In the genomic region with DNA sequence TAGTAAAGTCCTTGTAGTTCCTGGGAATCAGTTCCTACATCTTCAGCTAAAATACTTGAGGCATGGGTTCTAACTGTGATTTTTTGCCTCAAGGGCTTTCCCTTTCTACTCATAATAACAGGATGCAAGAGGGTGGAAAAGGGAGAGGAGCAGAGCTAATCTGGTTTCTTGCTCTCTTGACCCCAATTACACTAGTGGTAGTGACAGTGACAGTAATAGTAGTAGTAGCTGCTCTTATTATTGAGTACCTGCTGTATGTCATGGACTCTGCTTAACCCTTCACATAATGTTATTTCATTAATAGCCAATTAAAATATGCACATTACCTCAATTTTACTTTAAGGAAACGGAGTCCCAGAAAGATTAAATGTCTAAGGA, we compare ENCODE assay signal across 13 cellular contexts.
DNase-seq lines count a peak whose midpoint lies in the region; ATAC-seq and TF ChIP-seq lines count a peak whose summit lies in the region.
"Had no signal": no experiment of that assay in that cellular context is flagged by ENCODE, and none has a peak within 500 bp of the region (broad histone marks: within the 10 kb centered on the region; RNA-seq: fewer than 3 reads in every experiment).

No MANE protein-coding gene starts in this region.

- no peaks in the 10 kb centered on the region for H3K27me3 ChIP-seq in hepatocyte
- peaks cover 7% of the 10 kb centered on the region; the same call in 1 of the 2 replicates for H3K27me3 ChIP-seq in PC-3 (ENCODE audit: low read length)

- in situ Hi-C loops in GM13976 (cut with MboI; ENCODE audit: low sequenced_read_pairs, unreplicated experiment) = no loop called here

- no peak overlapping the region for H3K9ac ChIP-seq in PC-3 (ENCODE audit: low read length)
- H3K9ac ChIP-seq: SK-N-SH had no signal

- TF ChIP-seq CTCF in hepatocyte (IDR thresholded peaks at IDR 0.05; ENCODE audit: poor library complexity) (no peak), PC-3 (conservative IDR thresholded peaks at IDR 0.05; ENCODE audit: low read depth, low read length) (no peak), GM13976 (IDR thresholded peaks at IDR 0.05; ENCODE audit: borderline replicate concordance, control extremely low read depth, extremely low read depth, insufficient read depth, missing control alignments) (no peak)

- H2AFZ ChIP-seq in hepatocyte (no peak overlapping the region), PC-3 (ENCODE audit: low read length) (no peak overlapping the region)
- H2AFZ ChIP-seq: GM23338 had no signal

- POLR2A ChIA-PET in PC-3 (lab: Charles Lee; ENCODE audit: unreplicated experiment) = no interaction called here

- H3K9me3 ChIP-seq in hepatocyte (ENCODE audit: low read depth) (no peaks in the 10 kb centered on the region), PC-3 (ENCODE audit: low read length) (no peaks in the 10 kb centered on the region)
- H3K9me3 ChIP-seq: SK-N-SH had no signal

- H3K79me2 ChIP-seq in hepatocyte (no peaks in the 10 kb centered on the region), PC-3 (ENCODE audit: low read length) (no peaks in the 10 kb centered on the region)

- intact Hi-C loops in PC-3 (cut with micrococcal nuclease) (no loop called here), left ventricle myocardium superior (cut with micrococcal nuclease) (no loop called here)

- ATAC-seq in GM18505 (IDR thresholded peaks at IDR 0.05; ENCODE audit: unreplicated experiment) (peak; percentile 18), GM21515 (IDR thresholded peaks at IDR 0.05; ENCODE audit: unreplicated experiment) (peak; percentile 17), HG03095 (IDR thresholded peaks at IDR 0.05; ENCODE audit: unreplicated experiment) (peak; percentile 18), GM19328 (IDR thresholded peaks at IDR 0.05; ENCODE audit: unreplicated experiment) (no peak), PC-3 (no peak), left ventricle myocardium superior (no peak)
- ATAC-seq: GM23338 had no signal

- H3K27ac ChIP-seq in hepatocyte (peak overlapping the region; percentile 75), PC-3 (ENCODE audit: low read length) (no peak overlapping the region)
- H3K27ac ChIP-seq: coronary artery had no signal

- H3F3A ChIP-seq in PC-3 (ENCODE audit: low read length, unreplicated experiment) = no peaks in the 10 kb centered on the region

- H3K4me3 ChIP-seq in hepatocyte = no peak overlapping the region
- no peak overlapping the region for H3K4me3 ChIP-seq in PC-3 (ENCODE audit: low read length)
- H3K4me3 ChIP-seq: coronary artery, GM23338 had no signal

- no peak overlapping the region for H3K4me2 ChIP-seq in hepatocyte
- H3K4me2 ChIP-seq in PC-3 (ENCODE audit: low read length) = no peak overlapping the region
- H3K4me2 ChIP-seq: GM23338, SK-N-SH had no signal

- H4K20me1 ChIP-seq in hepatocyte (ENCODE audit: insufficient read depth, poor library complexity, severe bottlenecking) = no peaks in the 10 kb centered on the region
- no peaks in the 10 kb centered on the region for H4K20me1 ChIP-seq in PC-3 (ENCODE audit: low read length)

- DNase-seq in hepatocyte (ENCODE audit: low spot score) (no peak), PC-3 (no peak), GM13976 (ENCODE audit: low spot score) (no peak), left ventricle myocardium superior (no peak)
- DNase-seq: activated naive CD4-positive, alpha-beta T cell treated with Interleukin-2 at 50 U/mL for 16 hours; NCI-H1436 treated with DMSO at 0.1 percent for 48 hours; SK-N-SH had no signal

- H3K36me3 ChIP-seq in hepatocyte (replicated peaks; ENCODE audit: insufficient read depth, low read depth) (no peaks in the 10 kb centered on the region), PC-3 (ENCODE audit: low read depth, low read length) (no peaks in the 10 kb centered on the region)

- no peaks in the 10 kb centered on the region for H3K9me2 ChIP-seq in hepatocyte (replicated peaks; ENCODE audit: insufficient read depth)
- H3K9me2 ChIP-seq in PC-3 (replicated peaks; ENCODE audit: low read length) = no peaks in the 10 kb centered on the region
- H3K9me2 ChIP-seq: SK-N-SH had no signal

- BruUV-seq in PC-3 (replicated peaks; lab: Mats Ljungman, UMichigan) = no TSS peak

- CTCF ChIA-PET in PC-3 (lab: Charles Lee) = no interaction called here

- H3K4me1 ChIP-seq in hepatocyte (ENCODE audit: insufficient read depth) (peaks cover 10% of the 10 kb centered on the region), PC-3 (ENCODE audit: insufficient read depth, low read length) (0 out of 2 replicates have a peak, but pooled peaks cover 5% of the 10 kb centered on the region)

- WGBS in hepatocyte (ENCODE audit: low lambda C conversion rate, missing lambda C conversion rate) = 95% methylated on average over 1 of the region's 1 CpG

- no peak for TF ChIP-seq POLR2A in GM18505 (IDR thresholded peaks at IDR 0.05; ENCODE audit: borderline replicate concordance, extremely low read depth, insufficient read depth, insufficient read length)

Comparison
In these comparisons a context has a peak if more than half of its experiments do, and no peak if none do; other contexts are left out.
1. ATAC-seq: peak in GM18505 (single experiment), GM21515 (single experiment) and HG03095 (single experiment); none in GM19328 (single experiment), PC-3 (single experiment) and left ventricle myocardium superior (single experiment).